Comparison of ENCODE assay signal across 8 cellular contexts in genomic region chr6:53679446-53679933, GRCh38. TPM values are rescaled to one million over a fixed set of nuclear protein-coding genes. Genes with fewer than 3 reads are reported as not detected.
DNase-seq lines count a peak whose midpoint lies in the region; ATAC-seq and TF ChIP-seq lines count a peak whose summit lies in the region.

No MANE protein-coding gene starts in this region.

- H3K27ac ChIP-seq in CD4-positive, CD25-positive, alpha-beta regulatory T cell (ENCODE audit: insufficient read depth, low read length, poor library complexity, severe bottlenecking) = no peak overlapping the region

- H3K4me3 Mint-ChIP-seq in CD4-positive, CD25-positive, alpha-beta regulatory T cell = no peak overlapping the region

- no peaks in the 10 kb centered on the region for H3K9me3 ChIP-seq in CD4-positive, CD25-positive, alpha-beta regulatory T cell (ENCODE audit: control insufficient read depth in 2 of 2, low read length in 2 of 2)
- no peaks in the 10 kb centered on the region for H3K9me3 ChIP-seq in NT2/D1 (ENCODE audit: insufficient read depth, low read length)
- H3K9me3 ChIP-seq in MG63 = no peaks in the 10 kb centered on the region

- no peak overlapping the region for H3K27ac Mint-ChIP-seq in CD4-positive, CD25-positive, alpha-beta regulatory T cell

- peaks cover 0 to 2% (median 0%) of the 10 kb centered on the region in 4 donors for H3K4me1 Mint-ChIP-seq in CD4-positive, CD25-positive, alpha-beta regulatory T cell

- H3K4me3 ChIP-seq in CD4-positive, CD25-positive, alpha-beta regulatory T cell (ENCODE audit: low read depth, low read length) = no peak overlapping the region
- H3K4me3 ChIP-seq in NT2/D1 (ENCODE audit: insufficient read length, low read depth) (no peak overlapping the region), epithelial cell of proximal tubule (ENCODE audit: low read depth, low read length) (no peak overlapping the region), MG63 (no peak overlapping the region)

- peaks cover 5% of the 10 kb centered on the region for H3K27me3 ChIP-seq in CD4-positive, CD25-positive, alpha-beta regulatory T cell (ENCODE audit: control insufficient read depth, insufficient read depth, low read length)
- no peaks in the 10 kb centered on the region for H3K27me3 ChIP-seq in NT2/D1 (ENCODE audit: insufficient read depth, insufficient read length)
- H3K27me3 ChIP-seq in MG63 = no peaks in the 10 kb centered on the region

- H3K36me3 ChIP-seq in CD4-positive, CD25-positive, alpha-beta regulatory T cell (ENCODE audit: control insufficient read depth, insufficient read depth, low read length) = no peaks in the 10 kb centered on the region
- H3K36me3 ChIP-seq in NT2/D1 (ENCODE audit: insufficient read depth, insufficient read length, low read length) (no peaks in the 10 kb centered on the region), MG63 (no peaks in the 10 kb centered on the region)

- no peaks in the 10 kb centered on the region for H3K4me1 ChIP-seq in CD4-positive, CD25-positive, alpha-beta regulatory T cell (ENCODE audit: control insufficient read depth, insufficient read depth, low read length, poor library complexity, severe bottlenecking)
- H3K4me1 ChIP-seq in NT2/D1 (ENCODE audit: insufficient read depth, insufficient read length) = no peaks in the 10 kb centered on the region

- H3K9ac ChIP-seq in NT2/D1 (ENCODE audit: insufficient read length, low read depth) = no peak overlapping the region

- no peaks in the 10 kb centered on the region for H3K36me3 Mint-ChIP-seq in CD4-positive, CD25-positive, alpha-beta regulatory T cell

- peak in 2 of 3 donors; percentile 18 to 29 for DNase-seq in CD4-positive, CD25-positive, alpha-beta regulatory T cell
- DNase-seq in NT2/D1 (ENCODE audit: low read depth, low spot score) (peak; percentile 36), epithelial cell of proximal tubule (ENCODE audit: low read depth) (peak; percentile 42), non-pigmented ciliary epithelial cell (ENCODE audit: low read depth) (peak; percentile 3), MG63 (no peak)
- no peak for DNase-seq in stimulated activated CD4-positive, alpha-beta T cell treated with anti-CD3 and anti-CD28 coated beads, Interleukin-15, amount 100 ng/mL, for 24 hours
- DNase-seq in stimulated activated CD8-positive, alpha-beta memory T cell treated with anti-CD3 and anti-CD28 coated beads, Interleukin-4, amount 100 ng/mL, for 48 hours = no peak

- peaks cover 0 to 1% (median 0%) of the 10 kb centered on the region in 7 donors for H3K9me3 Mint-ChIP-seq in CD4-positive, CD25-positive, alpha-beta regulatory T cell

- peak; percentile 63 for TF ChIP-seq CTCF in epithelial cell of proximal tubule (conservative IDR thresholded peaks at IDR 0.05; ENCODE audit: low read depth, low read length)

- ATAC-seq in CD4-positive, CD25-positive, alpha-beta regulatory T cell (ENCODE audit: low read depth in 2 of 2) = no peak
- peak; percentile 72 for ATAC-seq in GM21619 (IDR thresholded peaks at IDR 0.05; ENCODE audit: unreplicated experiment)

- H3K27me3 Mint-ChIP-seq in CD4-positive, CD25-positive, alpha-beta regulatory T cell = peaks cover 12% of the 10 kb centered on the region

RNA-seq across cellular contexts. Expression of gene KLHL31, which starts 13.9 kb away (rescaled TPM):
- not detected for total RNA-seq in CD4-positive, CD25-positive, alpha-beta regulatory T cell
- polyA plus RNA-seq in CD4-positive, CD25-positive, alpha-beta regulatory T cell = not detected
- total RNA-seq in epithelial cell of proximal tubule = 0.07 and 0.17 TPM in 2 replicates
- not detected in 2 replicates for total RNA-seq in MG63 (2014; rRNA removed; shearing (Covaris generic); ENCODE audit: low replicate concordance)

Comparison
In these comparisons a context has a peak if more than half of its experiments do, and no peak if none do; other contexts are left out.
1. DNase-seq: peak in CD4-positive, CD25-positive, alpha-beta regulatory T cell (2 of 3), NT2/D1 (single experiment), epithelial cell of proximal tubule (single experiment) and non-pigmented ciliary epithelial cell (single experiment); none in stimulated activated CD4-positive, alpha-beta T cell treated with anti-CD3 and anti-CD28 coated beads, Interleukin-15, amount 100 ng/mL, for 24 hours (single experiment), MG63 (single experiment) and stimulated activated CD8-positive, alpha-beta memory T cell treated with anti-CD3 and anti-CD28 coated beads, Interleukin-4, amount 100 ng/mL, for 48 hours (single experiment).